In genomic region chr17:54969658-54970572, GRCh38 we compare ENCODE assay signal across 10 cellular contexts. TPM values are rescaled to one million over a fixed set of nuclear protein-coding genes. Genes with fewer than 3 reads are reported as not detected.
DNase-seq lines count a peak whose midpoint lies in the region; ATAC-seq, FAIRE-seq and TF ChIP-seq lines count a peak whose summit lies in the region.
"Had no signal": no experiment of that assay in that cellular context is flagged by ENCODE, and none has a peak within 500 bp of the region (broad histone marks: within the 10 kb centered on the region; RNA-seq: fewer than 3 reads in every experiment).

No MANE protein-coding gene starts in this region.

- TF ChIP-seq POLR2A in HepG2 (IDR thresholded peaks at IDR 0.05; ENCODE audit: insufficient read depth in 1 of 2, low read depth in 2 of 2, low read length in 2 of 2) = 0 out of 4 replicates have a peak, but pooled peaks of 1 of the 2 experiments have one; percentile 19
- no peak for TF ChIP-seq POLR2A in thyroid gland (IDR thresholded peaks at IDR 0.05)

- peak overlapping the region; percentile 92 for H3K9ac ChIP-seq in HepG2 (ENCODE audit: insufficient read depth, low read depth, low read length)

- peaks cover 1 to 7% of the 10 kb centered on the region in 2 experiments; a peak in 4 of 5 replicates for H3K36me3 ChIP-seq in HepG2 (replicated peaks in 1 of 2; ENCODE audit: control insufficient read depth in 1 of 2, insufficient read depth in 2 of 2, low read length in 2 of 2)
- H3K36me3 ChIP-seq in thyroid gland = no peaks in the 10 kb centered on the region

- BruUV-seq in HepG2 (replicated peaks; lab: Mats Ljungman, UMichigan) = no TSS peak

- no peaks in the 10 kb centered on the region for H3K27me3 Mint-ChIP-seq in activated CD4-positive, alpha-beta T cell treated with anti-CD3 and anti-CD28 coated beads, Interleukin-2, amount 10 ng/mL, durations not matched to agents 7 days and 5 days
- H3K27me3 Mint-ChIP-seq in activated T-helper 1 cell treated with anti-CD3 and anti-CD28 coated beads, Interleukin-12 subunit alpha, Interleukin-12 subunit beta, Interleukin-2, Interleukin-4 antibody, amounts not matched to agents 30 ng/mL and 10 ng/mL and 1 ng/mL, durations not matched to agents 14 hours and 24 hours and 36 hours (ENCODE audit: insufficient read depth) = peaks cover under 1% of the 10 kb centered on the region
- H3K27me3 Mint-ChIP-seq: activated naive CD8-positive, alpha-beta T cell treated with anti-CD3 and anti-CD28 coated beads, Interleukin-2, amount 50 U/mL, for 24 hours had no signal

- peaks cover 22% of the 10 kb centered on the region for H3K4me1 Mint-ChIP-seq in activated CD4-positive, alpha-beta T cell treated with anti-CD3 and anti-CD28 coated beads, Interleukin-2, amount 10 ng/mL, durations not matched to agents 7 days and 5 days
- H3K4me1 Mint-ChIP-seq in activated T-helper 1 cell treated with anti-CD3 and anti-CD28 coated beads, Interleukin-12 subunit alpha, Interleukin-12 subunit beta, Interleukin-2, Interleukin-4 antibody, amounts not matched to agents 30 ng/mL and 10 ng/mL and 1 ng/mL, durations not matched to agents 14 hours and 24 hours and 36 hours (ENCODE audit: low read depth) = peaks cover 20% of the 10 kb centered on the region

- H3K4me3 ChIP-seq in HepG2 (replicated peaks in 1 of 3; ENCODE audit: insufficient read depth in 1 of 3, low read depth in 2 of 3, low read length in 3 of 3) (peak overlapping the region; percentile 79 to 99 (median 93)), thyroid gland (replicated peaks in 1 of 3) (peak overlapping the region in 1 of 3 donors; percentile 94)

- CTCF ChIA-PET in activated CD4-positive, alpha-beta T cell treated with anti-CD3 and anti-CD28 coated beads, Interleukin-2, amount 10 ng/mL, durations not matched to agents 7 days and 5 days (lab: Charles Lee) = interaction anchor here (2.4 kb wide), 1 partner anchor 10 kb away, joined by 9 read pairs; no protein-coding TSS in a partner anchor
- CTCF ChIA-PET in HepG2 (lab: Yijun Ruan, JAX; ENCODE audit: low intra/inter-chr PET ratio, low total read pairs) = no interaction called here

- under 1% methylated on average over 7 of the region's 7 CpGs for WGBS in HepG2 (ENCODE audit: low lambda C conversion rate)
- 26 to 37% methylated on average over 7 of the region's 7 CpGs for WGBS in thyroid gland, 2 donors

- POLR2A ChIA-PET in activated CD4-positive, alpha-beta T cell treated with anti-CD3 and anti-CD28 coated beads, Interleukin-2, amount 10 ng/mL, durations not matched to agents 7 days and 5 days (lab: Charles Lee) = no interaction called here
- POLR2A ChIA-PET in HepG2 (lab: Yijun Ruan, JAX) = interaction anchor here (1.1 to 1.5 kb wide), 2 partner anchors 315 to 781 kb away, joined by 4 read pairs; no protein-coding TSS in a partner anchor

- peaks cover 5% of the 10 kb centered on the region for H3K36me3 Mint-ChIP-seq in activated CD4-positive, alpha-beta T cell treated with anti-CD3 and anti-CD28 coated beads, Interleukin-2, amount 10 ng/mL, durations not matched to agents 7 days and 5 days (ENCODE audit: low read depth)
- peaks cover 4% of the 10 kb centered on the region for H3K36me3 Mint-ChIP-seq in activated T-helper 1 cell treated with anti-CD3 and anti-CD28 coated beads, Interleukin-12 subunit alpha, Interleukin-12 subunit beta, Interleukin-2, Interleukin-4 antibody, amounts not matched to agents 30 ng/mL and 10 ng/mL and 1 ng/mL, durations not matched to agents 14 hours and 24 hours and 36 hours (ENCODE audit: low read depth)

- H4K20me1 ChIP-seq in HepG2 (ENCODE audit: insufficient read depth, low read length) = peaks cover 5% of the 10 kb centered on the region

- no peak for TF ChIP-seq RAD21 in HepG2 (CRISPR knock-in tag; IDR thresholded peaks at IDR 0.05)

- TF ChIP-seq EP300 in HepG2 (IDR thresholded peaks at IDR 0.05; ENCODE audit: low read depth in 2 of 2, low read length in 2 of 2) = no peak
- no peak for TF ChIP-seq EP300 in HepG2 (CRISPR knock-in tag; IDR thresholded peaks at IDR 0.05; ENCODE audit: borderline replicate concordance)

- H3K79me2 ChIP-seq in HepG2 (ENCODE audit: insufficient read depth, low read length) = peaks cover 97% of the 10 kb centered on the region

- DNase-seq in activated CD4-positive, alpha-beta T cell treated with anti-CD3 and anti-CD28 coated beads, Interleukin-2, amount 10 ng/mL, durations not matched to agents 7 days and 5 days = no peak
- DNase-seq in activated CD4-positive, alpha-beta T cell treated with anti-CD3 and anti-CD28 coated beads for 48 hours = no peak
- DNase-seq in activated T-helper 1 cell treated with anti-CD3 and anti-CD28 coated beads, Interleukin-12 subunit alpha, Interleukin-12 subunit beta, Interleukin-2, Interleukin-4 antibody, amounts not matched to agents 30 ng/mL and 10 ng/mL and 1 ng/mL, durations not matched to agents 14 hours and 24 hours and 36 hours (ENCODE audit: low spot score) = no peak
- DNase-seq in HepG2 (ENCODE audit: low spot score) (peak; percentile 60), thyroid gland (no peak)
- DNase-seq: activated naive CD8-positive, alpha-beta T cell treated with anti-CD3 and anti-CD28 coated beads, Interleukin-2, amount 50 U/mL, for 24 hours had no signal

- peak overlapping the region; percentile 5 for H3K4me3 Mint-ChIP-seq in activated CD4-positive, alpha-beta T cell treated with anti-CD3 and anti-CD28 coated beads, Interleukin-2, amount 10 ng/mL, durations not matched to agents 7 days and 5 days
- H3K4me3 Mint-ChIP-seq in activated T-helper 1 cell treated with anti-CD3 and anti-CD28 coated beads, Interleukin-12 subunit alpha, Interleukin-12 subunit beta, Interleukin-2, Interleukin-4 antibody, amounts not matched to agents 30 ng/mL and 10 ng/mL and 1 ng/mL, durations not matched to agents 14 hours and 24 hours and 36 hours = peak overlapping the region; percentile 11
- H3K4me3 Mint-ChIP-seq: activated naive CD8-positive, alpha-beta T cell treated with anti-CD3 and anti-CD28 coated beads, Interleukin-2, amount 50 U/mL, for 24 hours; neural crest cell had no signal

- H3K27me3 ChIP-seq in HepG2 (ENCODE audit: control insufficient read depth in 1 of 2, insufficient read depth in 2 of 2, low read length in 2 of 2) (no peaks in the 10 kb centered on the region; a peak in 1 of 5 replicates), thyroid gland (no peaks in the 10 kb centered on the region)

- H3K27ac ChIP-seq in HepG2 (ENCODE audit: extremely low read length, insufficient read depth, low read length) (peak overlapping the region; percentile 82), thyroid gland (peak overlapping the region in 2 of 3 donors; percentile 45 to 91)

- H3K4me1 ChIP-seq in HepG2 (ENCODE audit: insufficient read depth, low read length) (peaks cover 71% of the 10 kb centered on the region), thyroid gland (peaks cover 10 to 22% of the 10 kb centered on the region in 2 donors)

- no peak for ATAC-seq in HepG2
- no peak for ATAC-seq in HG02938 (IDR thresholded peaks at IDR 0.05; ENCODE audit: unreplicated experiment)
- ATAC-seq in GM21528 (IDR thresholded peaks at IDR 0.05; ENCODE audit: low FRiP score, unreplicated experiment) = no peak
- ATAC-seq in HG02763 (IDR thresholded peaks at IDR 0.05; ENCODE audit: unreplicated experiment) = no peak

- H3K9me3 ChIP-seq in HepG2 (ENCODE audit: low read length) (no peaks in the 10 kb centered on the region), thyroid gland (no peaks in the 10 kb centered on the region)

- no peaks in the 10 kb centered on the region for H3K9me3 Mint-ChIP-seq in activated CD4-positive, alpha-beta T cell treated with anti-CD3 and anti-CD28 coated beads, Interleukin-2, amount 10 ng/mL, durations not matched to agents 7 days and 5 days
- H3K9me3 Mint-ChIP-seq in activated T-helper 1 cell treated with anti-CD3 and anti-CD28 coated beads, Interleukin-12 subunit alpha, Interleukin-12 subunit beta, Interleukin-2, Interleukin-4 antibody, amounts not matched to agents 30 ng/mL and 10 ng/mL and 1 ng/mL, durations not matched to agents 14 hours and 24 hours and 36 hours = no peaks in the 10 kb centered on the region
- H3K9me3 Mint-ChIP-seq: activated naive CD8-positive, alpha-beta T cell treated with anti-CD3 and anti-CD28 coated beads, Interleukin-2, amount 50 U/mL, for 24 hours; neural crest cell had no signal

- peak overlapping the region; percentile 2 for H3K27ac Mint-ChIP-seq in activated CD4-positive, alpha-beta T cell treated with anti-CD3 and anti-CD28 coated beads, Interleukin-2, amount 10 ng/mL, durations not matched to agents 7 days and 5 days
- no peak overlapping the region for H3K27ac Mint-ChIP-seq in activated T-helper 1 cell treated with anti-CD3 and anti-CD28 coated beads, Interleukin-12 subunit alpha, Interleukin-12 subunit beta, Interleukin-2, Interleukin-4 antibody, amounts not matched to agents 30 ng/mL and 10 ng/mL and 1 ng/mL, durations not matched to agents 14 hours and 24 hours and 36 hours
- H3K27ac Mint-ChIP-seq: activated naive CD8-positive, alpha-beta T cell treated with anti-CD3 and anti-CD28 coated beads, Interleukin-2, amount 50 U/mL, for 24 hours had no signal

- TF ChIP-seq CTCF in HepG2 (CRISPR knock-in tag; IDR thresholded peaks at IDR 0.05) (no peak), thyroid gland (IDR thresholded peaks at IDR 0.05) (no peak)

- intact Hi-C loops in activated T-helper 1 cell treated with anti-CD3 and anti-CD28 coated beads, Interleukin-12 subunit alpha, Interleukin-12 subunit beta, Interleukin-2, Interleukin-4 antibody, amounts not matched to agents 30 ng/mL and 10 ng/mL and 1 ng/mL, durations not matched to agents 14 hours and 24 hours and 36 hours (cut with micrococcal nuclease) = loop anchor here (1.0 to 2.0 kb wide), 2 partner anchors 294 to 781 kb away; partner anchors contain the start of genes HLF and PCTP
- intact Hi-C loops in HepG2 (cut with micrococcal nuclease; ENCODE audit: unreplicated experiment) (loop anchor here (10.0 kb wide), 1 partner anchor 315 kb away; no protein-coding TSS in a partner anchor), thyroid gland (cut with DNase I) (no loop called here)

- peak; percentile 37 for FAIRE-seq in HepG2 (lab: Jason Lieb, UNC)

- peak overlapping the region; percentile 48 for H2AFZ ChIP-seq in HepG2 (ENCODE audit: low read length)

- H3K4me2 ChIP-seq in HepG2 (ENCODE audit: low read depth, low read length) = peak overlapping the region; percentile 91

- in situ Hi-C loops in HepG2 (cut with HindIII; ENCODE audit: extremely low pct_ligation_motif_present, low pct_unique_long_range_greater_than_20kb) = no loop called here

RNA-seq across cellular contexts. Expression of gene STXBP4, which starts 1.4 kb away (rescaled TPM):
- total RNA-seq in activated CD4-positive, alpha-beta T cell treated with anti-CD3 and anti-CD28 coated beads, Interleukin-2, amount 10 ng/mL, durations not matched to agents 7 days and 5 days = 1 to 10 TPM; 5.5 to 6.2 TPM
- total RNA-seq in activated T-helper 1 cell treated with anti-CD3 and anti-CD28 coated beads, Interleukin-12 subunit alpha, Interleukin-12 subunit beta, Interleukin-2, Interleukin-4 antibody, amounts not matched to agents 30 ng/mL and 10 ng/mL and 1 ng/mL, durations not matched to agents 14 hours and 24 hours and 36 hours = 5.1 and 7.3 TPM in 2 replicates
- 36.1 and 53.9 TPM in 2 replicates for total RNA-seq in HepG2 (2016; rRNA removed; fragmentation: Illumina TruSeq; extraction: Trizol)
- 18.6 and 19.4 TPM in 2 replicates for total RNA-seq in HepG2 (2016; cell fraction: cytosol; rRNA removed; fragmentation: Illumina TruSeq; extraction: Trizol; ENCODE audit: low read depth)
- 30.7 and 52.2 TPM in 2 replicates for total RNA-seq in HepG2 (2016; cell fraction: insoluble cytoplasmic fraction; rRNA removed; fragmentation: Illumina TruSeq; extraction: Trizol)
- total RNA-seq in HepG2 (2016; cell fraction: membrane; rRNA removed; fragmentation: Illumina TruSeq; extraction: Trizol) = 6.0 and 11.4 TPM in 2 replicates
- total RNA-seq in HepG2 (2016; cell fraction: nucleus; rRNA removed; fragmentation: Illumina TruSeq; extraction: Trizol) = 93.2 and 99.9 TPM in 2 replicates
- polyA plus RNA-seq in HepG2 (2011; rRNA removed) = 8.4 and 8.5 TPM in 2 replicates
- polyA plus RNA-seq in HepG2 (2011; cell fraction: cytosol; rRNA removed) = 3.6 and 5.7 TPM in 2 replicates
- 8.6 and 11.5 TPM in 2 replicates for polyA plus RNA-seq in HepG2 (2011; cell fraction: nucleus; rRNA removed)
- 7.0 and 7.5 TPM in 2 replicates for polyA plus RNA-seq in HepG2 (2012)
- 0.35 and 0.42 TPM in 2 replicates for polyA plus RNA-seq in HepG2 (2016; cell fraction: cytosol; fragmentation: Illumina TruSeq; extraction: Trizol; ENCODE audit: low read depth)
- 16.7 and 19.2 TPM in 2 replicates for polyA plus RNA-seq in HepG2 (2016; cell fraction: insoluble cytoplasmic fraction; fragmentation: Illumina TruSeq; extraction: Trizol; ENCODE audit: low read depth)
- polyA plus RNA-seq in HepG2 (2016; cell fraction: membrane; fragmentation: Illumina TruSeq; extraction: Trizol; ENCODE audit: low read depth) = 1.00 and 1.6 TPM in 2 replicates
- polyA plus RNA-seq in HepG2 (2016; cell fraction: nucleus; fragmentation: Illumina TruSeq; extraction: Trizol; ENCODE audit: insufficient read depth, low read depth) = 15.2 and 16.2 TPM in 2 replicates
- polyA minus RNA-seq in HepG2 (2011; rRNA and poly(A)+ RNA removed; ENCODE audit: low replicate concordance) = 9.0 and 15.1 TPM in 2 replicates
- polyA minus RNA-seq in HepG2 (2011; cell fraction: cytosol; rRNA and poly(A)+ RNA removed) = 9.1 and 15.6 TPM in 2 replicates
- polyA minus RNA-seq in HepG2 (2011; cell fraction: nucleus; rRNA and poly(A)+ RNA removed) = 137 and 167 TPM in 2 replicates
- 10 to 100 TPM; 30.4 to 57.0 (median 52.8) TPM for total RNA-seq in thyroid gland

RNA-seq across cellular contexts. Expression of gene COX11, which starts 1.5 kb away (rescaled TPM):
- 10 to 100 TPM; 44.9 to 46.1 TPM for total RNA-seq in activated CD4-positive, alpha-beta T cell treated with anti-CD3 and anti-CD28 coated beads, Interleukin-2, amount 10 ng/mL, durations not matched to agents 7 days and 5 days
- total RNA-seq in activated T-helper 1 cell treated with anti-CD3 and anti-CD28 coated beads, Interleukin-12 subunit alpha, Interleukin-12 subunit beta, Interleukin-2, Interleukin-4 antibody, amounts not matched to agents 30 ng/mL and 10 ng/mL and 1 ng/mL, durations not matched to agents 14 hours and 24 hours and 36 hours = 45.0 and 51.3 TPM in 2 replicates
- total RNA-seq in HepG2 (2016; rRNA removed; fragmentation: Illumina TruSeq; extraction: Trizol) = 203 and 230 TPM in 2 replicates
- 50.2 and 64.8 TPM in 2 replicates for total RNA-seq in HepG2 (2016; cell fraction: cytosol; rRNA removed; fragmentation: Illumina TruSeq; extraction: Trizol; ENCODE audit: low read depth)
- total RNA-seq in HepG2 (2016; cell fraction: insoluble cytoplasmic fraction; rRNA removed; fragmentation: Illumina TruSeq; extraction: Trizol) = 202 and 240 TPM in 2 replicates
- total RNA-seq in HepG2 (2016; cell fraction: membrane; rRNA removed; fragmentation: Illumina TruSeq; extraction: Trizol) = 121 and 122 TPM in 2 replicates
- total RNA-seq in HepG2 (2016; cell fraction: nucleus; rRNA removed; fragmentation: Illumina TruSeq; extraction: Trizol) = 110 and 134 TPM in 2 replicates
- polyA plus RNA-seq in HepG2 (2011; rRNA removed) = 90.1 and 103 TPM in 2 replicates
- 87.8 and 109 TPM in 2 replicates for polyA plus RNA-seq in HepG2 (2011; cell fraction: cytosol; rRNA removed)
- polyA plus RNA-seq in HepG2 (2011; cell fraction: nucleus; rRNA removed) = 117 and 121 TPM in 2 replicates
- 62.9 and 86.3 TPM in 2 replicates for polyA plus RNA-seq in HepG2 (2012)
- 51.3 and 56.0 TPM in 2 replicates for polyA plus RNA-seq in HepG2 (2016; cell fraction: cytosol; fragmentation: Illumina TruSeq; extraction: Trizol; ENCODE audit: low read depth)
- 176 and 195 TPM in 2 replicates for polyA plus RNA-seq in HepG2 (2016; cell fraction: insoluble cytoplasmic fraction; fragmentation: Illumina TruSeq; extraction: Trizol; ENCODE audit: low read depth)
- polyA plus RNA-seq in HepG2 (2016; cell fraction: membrane; fragmentation: Illumina TruSeq; extraction: Trizol; ENCODE audit: low read depth) = 85.6 and 91.5 TPM in 2 replicates
- 144 and 146 TPM in 2 replicates for polyA plus RNA-seq in HepG2 (2016; cell fraction: nucleus; fragmentation: Illumina TruSeq; extraction: Trizol; ENCODE audit: insufficient read depth, low read depth)
- 37.9 and 79.9 TPM in 2 replicates for polyA minus RNA-seq in HepG2 (2011; rRNA and poly(A)+ RNA removed; ENCODE audit: low replicate concordance)
- polyA minus RNA-seq in HepG2 (2011; cell fraction: cytosol; rRNA and poly(A)+ RNA removed) = 77.2 and 82.7 TPM in 2 replicates
- polyA minus RNA-seq in HepG2 (2011; cell fraction: nucleus; rRNA and poly(A)+ RNA removed) = 96.0 and 104 TPM in 2 replicates
- 10 to 100 TPM; 51.5 to 75.3 (median 66.0) TPM for total RNA-seq in thyroid gland
